6 cellular contexts compared by ENCODE assay signal in the genomic region with DNA sequence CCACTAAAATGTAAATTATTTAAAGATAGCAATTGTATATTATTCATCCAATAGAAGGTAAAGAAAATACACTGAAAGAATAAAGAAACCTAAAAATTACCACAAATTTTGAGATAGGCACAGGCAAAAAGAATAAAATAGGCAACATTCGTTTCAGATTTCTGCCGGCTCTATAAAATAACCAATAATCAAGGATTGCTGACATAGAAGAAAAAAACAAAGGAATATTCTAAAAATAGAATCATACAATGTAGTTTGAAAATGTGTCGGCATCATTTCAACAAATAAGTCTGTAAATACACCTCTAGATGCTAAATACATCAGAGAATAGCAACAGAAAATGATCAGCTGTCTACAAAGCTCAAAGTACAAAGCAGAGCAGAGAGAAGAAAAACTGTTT.
"Had no signal": no experiment of that assay in that cellular context is flagged by ENCODE, and none has a peak within 500 bp of the region (broad histone marks: within the 10 kb centered on the region; RNA-seq: fewer than 3 reads in every experiment).

No MANE protein-coding gene starts in this region.

- DNase-seq: GM23248, GOT3, H7, KG1 had no signal

- H3K27ac ChIP-seq: GM23248 had no signal

- H3K36me3 ChIP-seq: HAP-1 had no signal

- H3K4me1 ChIP-seq: HAP-1 had no signal

- ATAC-seq: K562 had no signal

- H3K9ac ChIP-seq: GM23248 had no signal

- H3K4me3 ChIP-seq: GM23248, HAP-1, K562 had no signal

- H3K9me3 ChIP-seq: HAP-1 had no signal

- H2AFZ ChIP-seq: GM23248 had no signal
